13 cellular contexts compared by ENCODE assay signal in genomic region chr16:72997141-72997542, GRCh38. TPM values are rescaled to one million over a fixed set of nuclear protein-coding genes. Genes with fewer than 3 reads are reported as not detected.
DNase-seq lines count a peak whose midpoint lies in the region; ATAC-seq and TF ChIP-seq lines count a peak whose summit lies in the region.
"Had no signal": no experiment of that assay in that cellular context is flagged by ENCODE, and none has a peak within 500 bp of the region (broad histone marks: within the 10 kb centered on the region; RNA-seq: fewer than 3 reads in every experiment).

No MANE protein-coding gene starts in this region.

- peak; percentile 74 for DNase-seq in LHCN-M2 (ENCODE audit: low read depth)
- DNase-seq in coronary artery (ENCODE audit: low spot score) = peak; percentile 78
- DNase-seq in naive thymus-derived CD4-positive, alpha-beta T cell = no peak
- no peak for DNase-seq in activated CD8-positive, alpha-beta memory T cell treated with anti-CD3 and anti-CD28 coated beads, Interleukin-2, amount 50 U/mL, for 48 hours
- DNase-seq in GM13977 (ENCODE audit: low spot score) = no peak
- DNase-seq in NCI-H2107 (lab: John Stamatoyannopoulos, UW) = no peak
- DNase-seq: CD4-positive, alpha-beta T cell; head of caudate nucleus; NCI-H82; stimulated activated naive CD8-positive, alpha-beta T cell treated with anti-CD3 and anti-CD28 coated beads, Interleukin-15, amount 100 ng/mL, for 72 hours had no signal

- H3K27ac Mint-ChIP-seq in naive thymus-derived CD4-positive, alpha-beta T cell = no peak overlapping the region
- H3K27ac Mint-ChIP-seq: CD4-positive, alpha-beta T cell had no signal

- H3K27me3 Mint-ChIP-seq in naive thymus-derived CD4-positive, alpha-beta T cell = peaks cover 0 to under 1% (median 0%) of the 10 kb centered on the region in 5 donors
- H3K27me3 Mint-ChIP-seq: CD4-positive, alpha-beta T cell; stimulated activated naive CD8-positive, alpha-beta T cell treated with anti-CD3 and anti-CD28 coated beads, Interleukin-15, amount 100 ng/mL, for 72 hours had no signal

- POLR2A ChIA-PET in naive thymus-derived CD4-positive, alpha-beta T cell (lab: Charles Lee) = no interaction called here

- peaks cover 0 to 100% (median 0%) of the 10 kb centered on the region in 11 experiments; a peak in 7 of 22 replicates for H4K20me1 ChIP-seq in BLaER1 treated with 17β-estradiol and CSF1 and Interleukin-3, amounts not matched to agents 10 nM and 100 nM

- H3K4me3 ChIP-seq in BLaER1 treated with 17β-estradiol and CSF1 and Interleukin-3, amounts not matched to agents 10 nM and 100 nM = no peak overlapping the region
- no peak overlapping the region for H3K4me3 ChIP-seq in coronary artery
- no peak overlapping the region for H3K4me3 ChIP-seq in naive thymus-derived CD4-positive, alpha-beta T cell (ENCODE audit: low read length)
- H3K4me3 ChIP-seq: breast epithelium had no signal

- peak overlapping the region in 2 of 11 experiments; percentile 21 to 27; a peak in 1 of 22 replicates for H3K27ac ChIP-seq in BLaER1 treated with 17β-estradiol and CSF1 and Interleukin-3, amounts not matched to agents 10 nM and 100 nM
- H3K27ac ChIP-seq in coronary artery = peak overlapping the region in 1 of 2 donors; percentile 46
- H3K27ac ChIP-seq in naive thymus-derived CD4-positive, alpha-beta T cell (ENCODE audit: low read depth, low read length) = no peak overlapping the region

- H3K27me3 ChIP-seq in BLaER1 treated with 17β-estradiol and CSF1 and Interleukin-3, amounts not matched to agents 10 nM and 100 nM = no peaks in the 10 kb centered on the region
- H3K27me3 ChIP-seq in naive thymus-derived CD4-positive, alpha-beta T cell (ENCODE audit: control insufficient read depth in 2 of 2, insufficient read depth in 2 of 2, low read length in 2 of 2) = no peaks in the 10 kb centered on the region
- H3K27me3 ChIP-seq: breast epithelium had no signal

- H3K36me3 ChIP-seq in BLaER1 treated with 17β-estradiol and CSF1 and Interleukin-3, amounts not matched to agents 10 nM and 100 nM = peaks cover 0 to 30% (median 0%) of the 10 kb centered on the region in 11 experiments; a peak in 4 of 22 replicates
- H3K36me3 ChIP-seq in naive thymus-derived CD4-positive, alpha-beta T cell (ENCODE audit: control insufficient read depth in 2 of 3, insufficient read depth in 3 of 3, low read length in 3 of 3) = no peaks in the 10 kb centered on the region
- H3K36me3 ChIP-seq: breast epithelium had no signal

- peaks cover 0 to 1% (median 0%) of the 10 kb centered on the region in 7 donors for H3K4me1 Mint-ChIP-seq in naive thymus-derived CD4-positive, alpha-beta T cell
- H3K4me1 Mint-ChIP-seq: stimulated activated naive CD8-positive, alpha-beta T cell treated with anti-CD3 and anti-CD28 coated beads, Interleukin-15, amount 100 ng/mL, for 72 hours had no signal

- H3K9me3 ChIP-seq in BLaER1 treated with 17β-estradiol and CSF1 and Interleukin-3, amounts not matched to agents 10 nM and 100 nM (replicated peaks in 1 of 11) = peaks cover 9 to 22% (median 16%) of the 10 kb centered on the region in 11 experiments
- peaks cover 0 to 10% (median 0%) of the 10 kb centered on the region in 3 experiments for H3K9me3 ChIP-seq in naive thymus-derived CD4-positive, alpha-beta T cell (ENCODE audit: control insufficient read depth in 2 of 3, low read length in 3 of 3)
- H3K9me3 ChIP-seq: breast epithelium had no signal

- peaks cover 0 to 13% (median 5%) of the 10 kb centered on the region in 11 donors for H3K9me3 Mint-ChIP-seq in naive thymus-derived CD4-positive, alpha-beta T cell
- H3K9me3 Mint-ChIP-seq: CD4-positive, alpha-beta T cell had no signal

- TF ChIP-seq CTCF in coronary artery (IDR thresholded peaks at IDR 0.05) (no peak), GM13977 (IDR thresholded peaks at IDR 0.05; ENCODE audit: extremely low read depth, insufficient read depth, missing control alignments) (no peak)

- H3K36me3 Mint-ChIP-seq in naive thymus-derived CD4-positive, alpha-beta T cell = no peaks in the 10 kb centered on the region

- H3K4me2 ChIP-seq in BLaER1 treated with 17β-estradiol and CSF1 and Interleukin-3, amounts not matched to agents 10 nM and 100 nM = peak overlapping the region in 6 of 11 experiments; percentile 3 to 43 (median 19); a peak in 9 of 22 replicates

- H3K9ac ChIP-seq in BLaER1 treated with 17β-estradiol and CSF1 and Interleukin-3, amounts not matched to agents 10 nM and 100 nM = no peak overlapping the region

- H3K4me3 Mint-ChIP-seq in naive thymus-derived CD4-positive, alpha-beta T cell = no peak overlapping the region
- H3K4me3 Mint-ChIP-seq: CD4-positive, alpha-beta T cell; stimulated activated naive CD8-positive, alpha-beta T cell treated with anti-CD3 and anti-CD28 coated beads, Interleukin-15, amount 100 ng/mL, for 72 hours had no signal

- intact Hi-C loops in naive thymus-derived CD4-positive, alpha-beta T cell (cut with micrococcal nuclease) = no loop called here

- peaks cover 0 to 38% (median 5%) of the 10 kb centered on the region in 10 experiments; a peak in 10 of 20 replicates for H3K4me1 ChIP-seq in BLaER1 treated with 17β-estradiol and CSF1 and Interleukin-3, amounts not matched to agents 10 nM and 100 nM
- no peaks in the 10 kb centered on the region for H3K4me1 ChIP-seq in naive thymus-derived CD4-positive, alpha-beta T cell (ENCODE audit: control insufficient read depth in 2 of 2, insufficient read depth in 2 of 2, low read length in 2 of 2)

- ATAC-seq in naive thymus-derived CD4-positive, alpha-beta T cell = peak; percentile 27
- no peak for ATAC-seq in GM21576 (IDR thresholded peaks at IDR 0.05; ENCODE audit: unreplicated experiment)
- ATAC-seq: stimulated activated naive CD8-positive, alpha-beta T cell treated with anti-CD3 and anti-CD28 coated beads, Interleukin-15, amount 100 ng/mL, for 72 hours had no signal

- CTCF ChIA-PET in naive thymus-derived CD4-positive, alpha-beta T cell (lab: Charles Lee) = interaction anchor here (0.6 kb wide), 1 partner anchor 38 kb away, joined by 3 read pairs; no protein-coding TSS in a partner anchor

- in situ Hi-C loops in GM13977 (cut with MboI; ENCODE audit: low pct_unique_long_range_greater_than_20kb, low sequenced_read_pairs, unreplicated experiment) = no loop called here

RNA-seq across cellular contexts. Expression of gene ZFHX3, which starts 50.8 kb away (rescaled TPM):
- 3.9 and 5.1 TPM in 2 replicates for total RNA-seq in LHCN-M2 (2014; rRNA removed)
- polyA plus RNA-seq in LHCN-M2 (2012) = 6.3 TPM
- 1 to 10 TPM; 1.5 to 9.8 (median 2.2) TPM for total RNA-seq in naive thymus-derived CD4-positive, alpha-beta T cell
- under 1 TPM; 0.09 to 0.21 TPM for polyA plus RNA-seq in naive thymus-derived CD4-positive, alpha-beta T cell

Comparison
In these comparisons a context has a peak if more than half of its experiments do, and no peak if none do; other contexts are left out.
1. DNase-seq: peak in LHCN-M2 (single experiment) and coronary artery (single experiment); none in naive thymus-derived CD4-positive, alpha-beta T cell (0 of 9), activated CD8-positive, alpha-beta memory T cell treated with anti-CD3 and anti-CD28 coated beads, Interleukin-2, amount 50 U/mL, for 48 hours (single experiment), GM13977 (single experiment) and NCI-H2107 (single experiment).